Comparison of ENCODE assay signal across 1 cellular context in the genomic region with DNA sequence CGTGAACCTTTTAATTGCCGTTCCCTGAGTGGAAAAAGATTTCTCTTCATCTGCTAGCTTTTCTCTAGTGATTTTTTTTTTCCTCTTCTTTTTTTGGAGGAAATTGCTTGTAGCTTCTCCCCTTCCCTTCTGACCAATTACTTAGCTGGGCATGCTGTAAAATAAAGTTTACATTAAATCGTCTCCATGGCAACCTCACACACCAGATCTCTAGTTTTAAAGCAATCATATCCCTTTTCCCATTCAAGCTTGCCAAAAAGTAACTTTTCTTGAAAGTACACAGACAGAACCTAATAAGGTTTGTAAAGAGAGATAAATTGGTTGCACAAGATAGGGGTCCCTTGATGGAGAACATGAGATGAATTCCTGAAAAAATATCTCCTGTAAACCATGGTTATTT.
TF ChIP-seq lines count a peak whose summit lies in the region.

No MANE protein-coding gene starts in this region.

TF ChIP-seq in IMR-90, 13 proteins besides CTCF, POLR2A, EP300 and RAD21 (continued from another document):
- TF ChIP-seq MXI1 (IDR thresholded peaks at IDR 0.05; ENCODE audit: borderline replicate concordance, low read depth, low read length) (no peak), NFE2L2 (IDR thresholded peaks at IDR 0.05; ENCODE audit: low read depth, low read length) (no peak), MAFK (IDR thresholded peaks at IDR 0.05; ENCODE audit: low read depth, low read length) (no peak)
